Comparison of ENCODE assay signal across 1 cellular context in the genomic region with DNA sequence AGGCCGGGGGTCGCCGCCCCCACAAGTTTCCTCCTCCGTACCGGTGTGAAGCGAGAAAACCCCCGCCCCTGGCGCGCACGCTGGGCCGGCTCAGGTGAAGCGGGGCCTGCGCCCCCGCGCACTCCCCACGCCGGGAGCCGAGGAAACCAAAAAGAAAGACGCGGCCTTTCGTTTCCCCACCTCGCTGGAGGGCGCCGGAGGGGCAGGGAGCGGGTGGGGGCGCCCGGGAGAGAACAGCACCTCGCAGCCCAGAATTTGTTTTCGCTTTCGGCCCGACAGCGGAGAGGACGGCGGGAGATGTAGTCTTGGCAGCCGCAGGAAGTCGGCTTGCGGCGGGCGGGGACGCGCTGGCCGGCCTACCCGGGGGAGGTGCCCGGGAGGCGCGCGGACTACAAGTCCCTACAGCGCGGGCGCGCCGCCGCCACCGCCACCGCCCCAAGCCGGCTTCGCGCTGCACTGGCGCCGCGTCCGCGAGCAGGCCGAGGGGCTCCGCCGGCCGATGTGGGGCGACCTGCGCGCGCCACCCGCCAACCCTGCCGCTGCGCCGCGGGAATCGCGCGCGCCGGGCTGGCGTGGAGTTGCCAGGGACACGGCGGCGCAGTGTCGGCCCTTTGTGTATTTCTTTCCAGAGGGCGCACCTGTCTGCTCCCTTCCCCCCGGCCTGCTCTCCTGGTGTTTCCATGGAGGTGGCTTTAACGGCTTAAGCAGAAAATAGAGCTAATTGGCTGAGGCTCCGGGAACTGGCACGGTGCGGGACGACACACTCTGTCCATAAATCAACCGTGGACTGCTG.
TF ChIP-seq lines count a peak whose summit lies in the region.

A gene with protein sequence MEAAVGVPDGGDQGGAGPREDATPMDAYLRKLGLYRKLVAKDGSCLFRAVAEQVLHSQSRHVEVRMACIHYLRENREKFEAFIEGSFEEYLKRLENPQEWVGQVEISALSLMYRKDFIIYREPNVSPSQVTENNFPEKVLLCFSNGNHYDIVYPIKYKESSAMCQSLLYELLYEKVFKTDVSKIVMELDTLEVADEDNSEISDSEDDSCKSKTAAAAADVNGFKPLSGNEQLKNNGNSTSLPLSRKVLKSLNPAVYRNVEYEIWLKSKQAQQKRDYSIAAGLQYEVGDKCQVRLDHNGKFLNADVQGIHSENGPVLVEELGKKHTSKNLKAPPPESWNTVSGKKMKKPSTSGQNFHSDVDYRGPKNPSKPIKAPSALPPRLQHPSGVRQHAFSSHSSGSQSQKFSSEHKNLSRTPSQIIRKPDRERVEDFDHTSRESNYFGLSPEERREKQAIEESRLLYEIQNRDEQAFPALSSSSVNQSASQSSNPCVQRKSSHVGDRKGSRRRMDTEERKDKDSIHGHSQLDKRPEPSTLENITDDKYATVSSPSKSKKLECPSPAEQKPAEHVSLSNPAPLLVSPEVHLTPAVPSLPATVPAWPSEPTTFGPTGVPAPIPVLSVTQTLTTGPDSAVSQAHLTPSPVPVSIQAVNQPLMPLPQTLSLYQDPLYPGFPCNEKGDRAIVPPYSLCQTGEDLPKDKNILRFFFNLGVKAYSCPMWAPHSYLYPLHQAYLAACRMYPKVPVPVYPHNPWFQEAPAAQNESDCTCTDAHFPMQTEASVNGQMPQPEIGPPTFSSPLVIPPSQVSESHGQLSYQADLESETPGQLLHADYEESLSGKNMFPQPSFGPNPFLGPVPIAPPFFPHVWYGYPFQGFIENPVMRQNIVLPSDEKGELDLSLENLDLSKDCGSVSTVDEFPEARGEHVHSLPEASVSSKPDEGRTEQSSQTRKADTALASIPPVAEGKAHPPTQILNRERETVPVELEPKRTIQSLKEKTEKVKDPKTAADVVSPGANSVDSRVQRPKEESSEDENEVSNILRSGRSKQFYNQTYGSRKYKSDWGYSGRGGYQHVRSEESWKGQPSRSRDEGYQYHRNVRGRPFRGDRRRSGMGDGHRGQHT (minus strand): TSS at position 292 of the 793 bp plus-strand sequence. CDS start 616 bp downstream, outside the sequence.

TF ChIP-seq in K562, 482 proteins besides CTCF, POLR2A, EP300 and RAD21 (continued from another document and continues in another):
- TF ChIP-seq, protein P1, sequence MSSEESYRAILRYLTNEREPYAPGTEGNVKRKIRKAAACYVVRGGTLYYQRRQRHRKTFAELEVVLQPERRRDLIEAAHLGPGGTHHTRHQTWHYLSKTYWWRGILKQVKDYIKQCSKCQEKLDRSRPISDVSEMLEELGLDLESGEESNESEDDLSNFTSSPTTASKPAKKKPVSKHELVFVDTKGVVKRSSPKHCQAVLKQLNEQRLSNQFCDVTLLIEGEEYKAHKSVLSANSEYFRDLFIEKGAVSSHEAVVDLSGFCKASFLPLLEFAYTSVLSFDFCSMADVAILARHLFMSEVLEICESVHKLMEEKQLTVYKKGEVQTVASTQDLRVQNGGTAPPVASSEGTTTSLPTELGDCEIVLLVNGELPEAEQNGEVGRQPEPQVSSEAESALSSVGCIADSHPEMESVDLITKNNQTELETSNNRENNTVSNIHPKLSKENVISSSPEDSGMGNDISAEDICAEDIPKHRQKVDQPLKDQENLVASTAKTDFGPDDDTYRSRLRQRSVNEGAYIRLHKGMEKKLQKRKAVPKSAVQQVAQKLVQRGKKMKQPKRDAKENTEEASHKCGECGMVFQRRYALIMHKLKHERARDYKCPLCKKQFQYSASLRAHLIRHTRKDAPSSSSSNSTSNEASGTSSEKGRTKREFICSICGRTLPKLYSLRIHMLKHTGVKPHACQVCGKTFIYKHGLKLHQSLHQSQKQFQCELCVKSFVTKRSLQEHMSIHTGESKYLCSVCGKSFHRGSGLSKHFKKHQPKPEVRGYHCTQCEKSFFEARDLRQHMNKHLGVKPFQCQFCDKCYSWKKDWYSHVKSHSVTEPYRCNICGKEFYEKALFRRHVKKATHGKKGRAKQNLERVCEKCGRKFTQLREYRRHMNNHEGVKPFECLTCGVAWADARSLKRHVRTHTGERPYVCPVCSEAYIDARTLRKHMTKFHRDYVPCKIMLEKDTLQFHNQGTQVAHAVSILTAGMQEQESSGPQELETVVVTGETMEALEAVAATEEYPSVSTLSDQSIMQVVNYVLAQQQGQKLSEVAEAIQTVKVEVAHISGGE (CRISPR knock-in tag; IDR thresholded peaks at IDR 0.05) = peak in 1 of 3 experiments; percentile 70; a peak in 1 of 6 replicates
- TF ChIP-seq SMAD4 (CRISPR knock-in tag; conservative IDR thresholded peaks at IDR 0.05) = peak; percentile 70; the same call in 1 of the 2 replicates
- no peak for TF ChIP-seq SAFB2 (IDR thresholded peaks at IDR 0.05; ENCODE audit: borderline replicate concordance, low read depth, low read length, severe bottlenecking)
- TF ChIP-seq, protein P2, sequence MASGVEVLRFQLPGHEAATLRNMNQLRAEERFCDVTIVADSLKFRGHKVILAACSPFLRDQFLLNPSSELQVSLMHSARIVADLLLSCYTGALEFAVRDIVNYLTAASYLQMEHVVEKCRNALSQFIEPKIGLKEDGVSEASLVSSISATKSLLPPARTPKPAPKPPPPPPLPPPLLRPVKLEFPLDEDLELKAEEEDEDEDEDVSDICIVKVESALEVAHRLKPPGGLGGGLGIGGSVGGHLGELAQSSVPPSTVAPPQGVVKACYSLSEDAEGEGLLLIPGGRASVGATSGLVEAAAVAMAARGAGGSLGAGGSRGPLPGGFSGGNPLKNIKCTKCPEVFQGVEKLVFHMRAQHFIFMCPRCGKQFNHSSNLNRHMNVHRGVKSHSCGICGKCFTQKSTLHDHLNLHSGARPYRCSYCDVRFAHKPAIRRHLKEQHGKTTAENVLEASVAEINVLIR (CRISPR knock-in tag; IDR thresholded peaks at IDR 0.05) = 0 out of 2 replicates have a peak, but pooled peaks have one; percentile 21
- TF ChIP-seq ZNF583 (CRISPR knock-in tag; IDR thresholded peaks at IDR 0.05) = 0 out of 2 replicates have a peak, but pooled peaks have one; percentile 52
- TF ChIP-seq SIN3A (IDR thresholded peaks at IDR 0.05; ENCODE audit: borderline replicate concordance in 2 of 2, control insufficient read depth in 1 of 2, low read depth in 2 of 2, low read length in 2 of 2) = peak in 1 of 2 experiments; percentile 40; a peak in 2 of 4 replicates
- TF ChIP-seq ZNF668 (CRISPR knock-in tag; IDR thresholded peaks at IDR 0.05) = no peak
- TF ChIP-seq, protein P3, sequence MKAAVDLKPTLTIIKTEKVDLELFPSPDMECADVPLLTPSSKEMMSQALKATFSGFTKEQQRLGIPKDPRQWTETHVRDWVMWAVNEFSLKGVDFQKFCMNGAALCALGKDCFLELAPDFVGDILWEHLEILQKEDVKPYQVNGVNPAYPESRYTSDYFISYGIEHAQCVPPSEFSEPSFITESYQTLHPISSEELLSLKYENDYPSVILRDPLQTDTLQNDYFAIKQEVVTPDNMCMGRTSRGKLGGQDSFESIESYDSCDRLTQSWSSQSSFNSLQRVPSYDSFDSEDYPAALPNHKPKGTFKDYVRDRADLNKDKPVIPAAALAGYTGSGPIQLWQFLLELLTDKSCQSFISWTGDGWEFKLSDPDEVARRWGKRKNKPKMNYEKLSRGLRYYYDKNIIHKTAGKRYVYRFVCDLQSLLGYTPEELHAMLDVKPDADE (conservative IDR thresholded peaks at IDR 0.05; ENCODE audit: control insufficient read depth, low read depth, low read length) = peak; percentile 97
- no peak for TF ChIP-seq KHSRP (IDR thresholded peaks at IDR 0.05)
- TF ChIP-seq MXI1 (IDR thresholded peaks at IDR 0.05; ENCODE audit: low read depth, low read length) = 0 out of 2 replicates have a peak, but pooled peaks have one; percentile 26
- TF ChIP-seq, protein P4, sequence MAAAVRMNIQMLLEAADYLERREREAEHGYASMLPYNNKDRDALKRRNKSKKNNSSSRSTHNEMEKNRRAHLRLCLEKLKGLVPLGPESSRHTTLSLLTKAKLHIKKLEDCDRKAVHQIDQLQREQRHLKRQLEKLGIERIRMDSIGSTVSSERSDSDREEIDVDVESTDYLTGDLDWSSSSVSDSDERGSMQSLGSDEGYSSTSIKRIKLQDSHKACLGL (CRISPR knock-in tag; IDR thresholded peaks at IDR 0.05; ENCODE audit: borderline replicate concordance, poor library complexity, severe bottlenecking) = no peak
- TF ChIP-seq SMARCA5 (IDR thresholded peaks at IDR 0.05) = no peak
- no peak; the same call in 1 of the 2 replicates for TF ChIP-seq MTA3 (IDR thresholded peaks at IDR 0.05; ENCODE audit: borderline replicate concordance)
- TF ChIP-seq CXXC5 (CRISPR knock-in tag; IDR thresholded peaks at IDR 0.05) = peak; percentile 90
- TF ChIP-seq NCOA2 (IDR thresholded peaks at IDR 0.05; ENCODE audit: partially characterized antibody in 2 of 2) = no peak
- TF ChIP-seq, protein P5, sequence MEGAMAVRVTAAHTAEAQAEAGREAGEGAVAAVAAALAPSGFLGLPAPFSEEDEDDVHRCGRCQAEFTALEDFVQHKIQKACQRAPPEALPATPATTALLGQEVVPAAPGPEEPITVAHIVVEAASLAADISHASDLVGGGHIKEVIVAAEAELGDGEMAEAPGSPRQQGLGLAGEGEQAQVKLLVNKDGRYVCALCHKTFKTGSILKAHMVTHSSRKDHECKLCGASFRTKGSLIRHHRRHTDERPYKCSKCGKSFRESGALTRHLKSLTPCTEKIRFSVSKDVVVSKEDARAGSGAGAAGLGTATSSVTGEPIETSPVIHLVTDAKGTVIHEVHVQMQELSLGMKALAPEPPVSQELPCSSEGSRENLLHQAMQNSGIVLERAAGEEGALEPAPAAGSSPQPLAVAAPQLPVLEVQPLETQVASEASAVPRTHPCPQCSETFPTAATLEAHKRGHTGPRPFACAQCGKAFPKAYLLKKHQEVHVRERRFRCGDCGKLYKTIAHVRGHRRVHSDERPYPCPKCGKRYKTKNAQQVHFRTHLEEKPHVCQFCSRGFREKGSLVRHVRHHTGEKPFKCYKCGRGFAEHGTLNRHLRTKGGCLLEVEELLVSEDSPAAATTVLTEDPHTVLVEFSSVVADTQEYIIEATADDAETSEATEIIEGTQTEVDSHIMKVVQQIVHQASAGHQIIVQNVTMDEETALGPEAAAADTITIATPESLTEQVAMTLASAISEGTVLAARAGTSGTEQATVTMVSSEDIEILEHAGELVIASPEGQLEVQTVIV (CRISPR knock-in tag; IDR thresholded peaks at IDR 0.05; ENCODE audit: borderline replicate concordance) = no peak
- no peak for TF ChIP-seq HDGF (IDR thresholded peaks at IDR 0.05)
- no peak for TF ChIP-seq ATF1 (CRISPR knock-in tag; IDR thresholded peaks at IDR 0.05)
- TF ChIP-seq ATF1 (tag; IDR thresholded peaks at IDR 0.05) = peak; percentile 46; the same call in 1 of the 2 replicates
- TF ChIP-seq, protein P6, sequence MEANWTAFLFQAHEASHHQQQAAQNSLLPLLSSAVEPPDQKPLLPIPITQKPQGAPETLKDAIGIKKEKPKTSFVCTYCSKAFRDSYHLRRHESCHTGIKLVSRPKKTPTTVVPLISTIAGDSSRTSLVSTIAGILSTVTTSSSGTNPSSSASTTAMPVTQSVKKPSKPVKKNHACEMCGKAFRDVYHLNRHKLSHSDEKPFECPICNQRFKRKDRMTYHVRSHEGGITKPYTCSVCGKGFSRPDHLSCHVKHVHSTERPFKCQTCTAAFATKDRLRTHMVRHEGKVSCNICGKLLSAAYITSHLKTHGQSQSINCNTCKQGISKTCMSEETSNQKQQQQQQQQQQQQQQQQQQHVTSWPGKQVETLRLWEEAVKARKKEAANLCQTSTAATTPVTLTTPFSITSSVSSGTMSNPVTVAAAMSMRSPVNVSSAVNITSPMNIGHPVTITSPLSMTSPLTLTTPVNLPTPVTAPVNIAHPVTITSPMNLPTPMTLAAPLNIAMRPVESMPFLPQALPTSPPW (CRISPR knock-in tag; IDR thresholded peaks at IDR 0.05) = peak; percentile 68
- TF ChIP-seq, protein P7, sequence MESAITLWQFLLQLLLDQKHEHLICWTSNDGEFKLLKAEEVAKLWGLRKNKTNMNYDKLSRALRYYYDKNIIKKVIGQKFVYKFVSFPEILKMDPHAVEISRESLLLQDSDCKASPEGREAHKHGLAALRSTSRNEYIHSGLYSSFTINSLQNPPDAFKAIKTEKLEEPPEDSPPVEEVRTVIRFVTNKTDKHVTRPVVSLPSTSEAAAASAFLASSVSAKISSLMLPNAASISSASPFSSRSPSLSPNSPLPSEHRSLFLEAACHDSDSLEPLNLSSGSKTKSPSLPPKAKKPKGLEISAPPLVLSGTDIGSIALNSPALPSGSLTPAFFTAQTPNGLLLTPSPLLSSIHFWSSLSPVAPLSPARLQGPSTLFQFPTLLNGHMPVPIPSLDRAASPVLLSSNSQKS (CRISPR knock-in tag; IDR thresholded peaks at IDR 0.05) = no peak
- TF ChIP-seq HDAC6 (IDR thresholded peaks at IDR 0.05; ENCODE audit: low read depth, low read length) = no peak
- no peak for TF ChIP-seq ZNF324 (CRISPR knock-in tag; IDR thresholded peaks at IDR 0.05)
- no peak for TF ChIP-seq ZNF830 (CRISPR knock-in tag; IDR thresholded peaks at IDR 0.05)
- TF ChIP-seq BRF1 (IDR thresholded peaks at IDR 0.05; ENCODE audit: borderline replicate concordance, extremely low read depth, insufficient read length) = no peak
- no peak for TF ChIP-seq ZNF23 (CRISPR knock-in tag; IDR thresholded peaks at IDR 0.05)
- no peak for TF ChIP-seq CBX2 (IDR thresholded peaks at IDR 0.05; ENCODE audit: insufficient read depth, low read length, poor library complexity, severe bottlenecking)
- TF ChIP-seq ZNF507 (tag; conservative IDR thresholded peaks at IDR 0.05) = no peak
- TF ChIP-seq HNRNPH1 (optimal IDR thresholded peaks at IDR 0.05; ENCODE audit: low read depth, low read length) = no peak
- no peak for TF ChIP-seq MYBL2 (IDR thresholded peaks at IDR 0.05; ENCODE audit: low read depth)
- no peak for TF ChIP-seq MYBL2 (CRISPR knock-in tag; IDR thresholded peaks at IDR 0.05; ENCODE audit: borderline replicate concordance)
- no peak for TF ChIP-seq CHD2 (IDR thresholded peaks at IDR 0.05; ENCODE audit: low read depth, low read length)
- TF ChIP-seq RBM39 (optimal IDR thresholded peaks at IDR 0.05; ENCODE audit: low read depth, low read length) = no peak
- no peak for TF ChIP-seq RAD51 (IDR thresholded peaks at IDR 0.05; ENCODE audit: borderline replicate concordance, low read depth)
- TF ChIP-seq TRIM24 (IDR thresholded peaks at IDR 0.05) = no peak
- TF ChIP-seq NR4A1 (CRISPR knock-in tag; IDR thresholded peaks at IDR 0.05) = no peak
- TF ChIP-seq NR4A1 (tag; IDR thresholded peaks at IDR 0.05) = no peak
- no peak for TF ChIP-seq SMARCC2 (IDR thresholded peaks at IDR 0.05; ENCODE audit: low read depth)
- TF ChIP-seq, protein P8, sequence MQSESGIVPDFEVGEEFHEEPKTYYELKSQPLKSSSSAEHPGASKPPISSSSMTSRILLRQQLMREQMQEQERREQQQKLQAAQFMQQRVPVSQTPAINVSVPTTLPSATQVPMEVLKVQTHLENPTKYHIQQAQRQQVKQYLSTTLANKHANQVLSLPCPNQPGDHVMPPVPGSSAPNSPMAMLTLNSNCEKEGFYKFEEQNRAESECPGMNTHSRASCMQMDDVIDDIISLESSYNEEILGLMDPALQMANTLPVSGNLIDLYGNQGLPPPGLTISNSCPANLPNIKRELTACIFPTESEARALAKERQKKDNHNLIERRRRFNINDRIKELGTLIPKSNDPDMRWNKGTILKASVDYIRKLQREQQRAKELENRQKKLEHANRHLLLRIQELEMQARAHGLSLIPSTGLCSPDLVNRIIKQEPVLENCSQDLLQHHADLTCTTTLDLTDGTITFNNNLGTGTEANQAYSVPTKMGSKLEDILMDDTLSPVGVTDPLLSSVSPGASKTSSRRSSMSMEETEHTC (IDR thresholded peaks at IDR 0.05) = no peak
- TF ChIP-seq SUPT5H (IDR thresholded peaks at IDR 0.05) = peak; percentile 70
- peak; percentile 86 for TF ChIP-seq HMGN3 (IDR thresholded peaks at IDR 0.05; ENCODE audit: borderline replicate concordance, extremely low read depth, insufficient read length, low read depth, low read length)
- TF ChIP-seq ZNF717 (CRISPR knock-in tag; IDR thresholded peaks at IDR 0.05) = no peak
- no peak for TF ChIP-seq HLTF (IDR thresholded peaks at IDR 0.05)
